Comparison of ENCODE assay signal across 33 cellular contexts in the genomic region with DNA sequence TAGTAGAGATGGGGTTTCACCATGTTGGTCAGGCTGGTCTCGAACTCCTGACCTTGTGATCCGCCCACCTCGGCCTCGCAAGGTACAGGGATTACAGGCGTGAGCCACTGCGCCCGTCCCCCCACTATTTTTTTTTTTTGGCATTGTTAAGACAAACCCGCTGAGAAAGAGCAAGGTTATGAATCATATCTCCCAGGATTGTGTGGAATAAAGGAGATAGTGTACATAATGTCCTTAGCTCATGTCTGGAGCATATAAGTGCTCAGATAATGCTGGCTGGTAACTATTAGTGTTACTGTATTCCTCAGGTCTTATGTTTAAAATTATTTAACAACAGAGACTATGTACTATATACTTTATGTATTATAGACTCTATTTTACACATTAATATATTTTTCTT.
"Had no signal": no experiment of that assay in that cellular context is flagged by ENCODE, and none has a peak within 500 bp of the region (broad histone marks: within the 10 kb centered on the region; RNA-seq: fewer than 3 reads in every experiment).

No MANE protein-coding gene starts in this region.

- H3K27ac Mint-ChIP-seq: activated B cell treated with CpG ODN at 0.5 μM for 24 hours; activated CD4-positive, alpha-beta memory T cell treated with anti-CD3 and anti-CD28 coated beads for 36 hours; activated naive CD4-positive, alpha-beta T cell treated with anti-CD3 and anti-CD28 coated beads for 36 hours; activated naive CD4-positive, alpha-beta T cell treated with anti-CD3 and anti-CD28 coated beads, Interleukin-2, amount 50 U/mL, for 72 hours; activated T-helper 1 cell treated with anti-CD3 and anti-CD28 coated beads, Interleukin-12 subunit alpha, Interleukin-12 subunit beta, Interleukin-2, Interleukin-4 antibody, amounts not matched to agents 30 ng/mL and 10 ng/mL and 1 ng/mL, durations not matched to agents 14 hours and 24 hours and 36 hours had no signal

- H3K27me3 ChIP-seq: adrenal gland, Peyer's patch, SJSA1 had no signal

- H3K27ac ChIP-seq: adrenal gland, KMS-11, Peyer's patch, SJSA1, VCaP had no signal

- H3K9me3 ChIP-seq: adrenal gland, Peyer's patch, SJSA1 had no signal

- DNase-seq: activated B cell treated with CpG ODN at 0.5 μM for 24 hours; activated CD4-positive, alpha-beta memory T cell treated with anti-CD3 and anti-CD28 coated beads for 36 hours; activated CD4-positive, alpha-beta T cell treated with anti-CD3 and anti-CD28 coated beads for 4 hours; activated CD4-positive, alpha-beta T cell treated with anti-CD3 and anti-CD28 coated beads, Interleukin-2, amount 50 U/mL, for 1 hour; activated CD4-positive, CD25-positive, alpha-beta regulatory T cell treated with anti-CD3 and anti-CD28 coated beads, Interleukin-2, amount 50 U/mL, for 72 hours; activated CD8-positive, alpha-beta memory T cell treated with anti-CD3 and anti-CD28 coated beads, Interleukin-2, amount 50 U/mL, for 4 hours; activated gamma-delta T cell treated with Interleukin-2 at 50 U/mL for 16 hours; activated naive CD4-positive, alpha-beta T cell treated with anti-CD3 and anti-CD28 coated beads for 36 hours; activated T-cell treated with anti-CD3 and anti-CD28 coated beads for 4 hours; activated T-cell treated with anti-CD3 and anti-CD28 coated beads, Interleukin-2, amount 50 U/mL, for 4 hours; adrenal gland; anterior cingulate cortex; NCI-H1105; NCI-H1417 treated with DMSO at 0.1 percent for 48 hours; NCI-H1930; NCI-H2081 treated with DMSO at 0.1 percent for 48 hours; NCI-H345; NCI-H524 treated with DMSO at 0.1 percent for 48 hours; NCI-H748 treated with DMSO at 0.1 percent for 48 hours; NK-92 treated with Interleukin-12 subunit alpha and Interleukin-12 subunit beta, amount 100 ng/mL, for 24 hours; PC-3; Peyer's patch; RPMI8226; SHP77 treated with DMSO at 0.1 percent for 48 hours; SW 1271; T-helper 1 cell; T-helper 2 cell; T-helper 9 cell had no signal

- H3K36me3 ChIP-seq: adrenal gland had no signal

- H3K4me3 Mint-ChIP-seq: activated B cell treated with CpG ODN at 0.5 μM for 24 hours; activated CD4-positive, alpha-beta memory T cell treated with anti-CD3 and anti-CD28 coated beads for 36 hours; activated naive CD4-positive, alpha-beta T cell treated with anti-CD3 and anti-CD28 coated beads for 36 hours; activated T-cell treated with anti-CD3 and anti-CD28 coated beads, Interleukin-2, amount 50 U/mL, for 4 hours; activated T-helper 1 cell treated with anti-CD3 and anti-CD28 coated beads, Interleukin-12 subunit alpha, Interleukin-12 subunit beta, Interleukin-2, Interleukin-4 antibody, amounts not matched to agents 30 ng/mL and 10 ng/mL and 1 ng/mL, durations not matched to agents 14 hours and 24 hours and 36 hours had no signal

- H3K4me3 ChIP-seq: adrenal gland, Peyer's patch, SJSA1 had no signal

- H3K4me2 ChIP-seq: KMS-11 had no signal

- H3K9ac ChIP-seq: KMS-11 had no signal

- H3K27me3 Mint-ChIP-seq: activated B cell treated with CpG ODN at 0.5 μM for 24 hours; activated CD4-positive, alpha-beta memory T cell treated with anti-CD3 and anti-CD28 coated beads for 36 hours had no signal

- H3K4me1 ChIP-seq: adrenal gland, Peyer's patch, SJSA1 had no signal

- H3K9me3 Mint-ChIP-seq: activated CD4-positive, alpha-beta memory T cell treated with anti-CD3 and anti-CD28 coated beads for 36 hours; activated naive CD4-positive, alpha-beta T cell treated with anti-CD3 and anti-CD28 coated beads, Interleukin-2, amount 50 U/mL, for 72 hours; activated T-cell treated with anti-CD3 and anti-CD28 coated beads, Interleukin-2, amount 50 U/mL, for 4 hours; activated T-helper 1 cell treated with anti-CD3 and anti-CD28 coated beads, Interleukin-12 subunit alpha, Interleukin-12 subunit beta, Interleukin-2, Interleukin-4 antibody, amounts not matched to agents 30 ng/mL and 10 ng/mL and 1 ng/mL, durations not matched to agents 14 hours and 24 hours and 36 hours had no signal

- ATAC-seq: activated naive CD4-positive, alpha-beta T cell treated with anti-CD3 and anti-CD28 coated beads, Interleukin-2, amount 50 U/mL, for 72 hours; activated T-cell treated with anti-CD3 and anti-CD28 coated beads, Interleukin-2, amount 50 U/mL, for 4 hours; PC-3 had no signal
